ENCODE assay signal across 8 cellular contexts in the genomic region with DNA sequence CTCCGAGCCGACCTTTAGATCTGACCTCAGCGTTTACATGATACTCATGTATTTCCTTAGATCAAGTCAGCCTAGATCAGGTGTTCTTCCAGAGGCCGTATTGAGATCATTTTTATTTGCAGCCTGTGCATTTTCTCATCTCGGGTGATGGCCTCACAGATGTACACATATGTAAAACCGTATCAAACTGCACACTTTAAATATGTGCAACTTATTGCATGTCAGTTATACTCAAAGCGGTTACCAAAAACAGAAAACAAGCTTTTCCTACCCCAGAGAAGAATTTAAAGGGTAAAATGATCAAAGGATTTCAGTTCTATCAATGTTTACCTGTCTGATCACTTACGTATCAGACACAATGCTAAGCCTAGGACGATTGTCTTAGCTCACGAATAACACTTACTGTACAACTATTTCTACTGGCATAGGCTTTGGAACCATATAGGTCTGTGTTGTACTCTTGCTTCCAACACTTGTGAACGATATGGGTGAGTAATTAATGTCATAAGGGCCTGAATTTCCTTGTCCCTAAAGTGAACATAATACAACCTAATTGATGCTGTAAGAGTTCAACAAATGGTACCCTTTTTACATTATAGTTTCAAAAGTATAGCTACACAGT. TPM values are rescaled to one million over a fixed set of nuclear protein-coding genes. Genes with fewer than 3 reads are reported as not detected.
A peak's percentile ranks its signal among the peaks of the same experiment; 100 is the strongest.
DNase-seq lines count a peak whose midpoint lies in the region; ATAC-seq and TF ChIP-seq lines count a peak whose summit lies in the region.

No MANE protein-coding gene starts in this region.

- peak; percentile 1 for ATAC-seq in HG02981 (IDR thresholded peaks at IDR 0.05; ENCODE audit: unreplicated experiment)
- peak; percentile 69 for ATAC-seq in activated naive CD8-positive, alpha-beta T cell treated with anti-CD3 and anti-CD28 coated beads, Interleukin-2, amount 50 U/mL, for 24 hours
- ATAC-seq in HG03342 (IDR thresholded peaks at IDR 0.05; ENCODE audit: unreplicated experiment): no peak

- H3K27ac ChIP-seq in liver (ENCODE audit: low read depth in 1 of 2, low read length in 2 of 2): peak overlapping the region; percentile 46 to 64

- POLR2A ChIA-PET in Caco-2 (lab: Charles Lee): interaction anchor here (0.6 to 1.2 kb wide), 5 partner anchors 10 to 948 kb away, joined by 3 to 19 read pairs (median 4); a partner anchor contains a TSS

- H3K4me3 Mint-ChIP-seq in Caco-2 (ENCODE audit: unreplicated experiment): peak overlapping the region; percentile 81
- H3K4me3 Mint-ChIP-seq in activated naive CD8-positive, alpha-beta T cell treated with anti-CD3 and anti-CD28 coated beads, Interleukin-2, amount 50 U/mL, for 24 hours: peak overlapping the region; percentile 96
- peak overlapping the region; percentile 97 for H3K4me3 Mint-ChIP-seq in type B pancreatic cell

- intact Hi-C loops in Caco-2 (cut with micrococcal nuclease; ENCODE audit: unreplicated experiment): no loop called here

- 10% methylated on average over 11 of the region's 11 CpGs for WGBS in liver

- H3K36me3 ChIP-seq in Caco-2 (ENCODE audit: control insufficient read depth, insufficient read depth, low read length) (no peaks in the 10 kb centered on the region; the same call in 1 of the 2 replicates), liver (ENCODE audit: control insufficient read depth in 4 of 4, insufficient read depth in 3 of 4, low read depth in 1 of 4, low read length in 3 of 4) (peaks cover 0 to 15% (median 13%) of the 10 kb centered on the region in 4 donors)

- no peaks in the 10 kb centered on the region for H3K9me3 ChIP-seq in Caco-2
- no peaks in the 10 kb centered on the region for H3K9me3 ChIP-seq in liver (ENCODE audit: control insufficient read depth in 4 of 4, low read length in 3 of 4)

- H3K27me3 ChIP-seq in Caco-2 (replicated peaks; ENCODE audit: control insufficient read depth, insufficient read depth, low read length) (no peaks in the 10 kb centered on the region), liver (ENCODE audit: control insufficient read depth in 4 of 4, insufficient read depth in 4 of 4, low read length in 3 of 4) (no peaks in the 10 kb centered on the region)

- peaks cover 46% of the 10 kb centered on the region for H3K36me3 Mint-ChIP-seq in Caco-2 (ENCODE audit: insufficient read depth, unreplicated experiment)
- H3K36me3 Mint-ChIP-seq in activated naive CD8-positive, alpha-beta T cell treated with anti-CD3 and anti-CD28 coated beads, Interleukin-2, amount 50 U/mL, for 24 hours (ENCODE audit: low read depth): peaks cover 41% of the 10 kb centered on the region
- H3K36me3 Mint-ChIP-seq in type B pancreatic cell: peaks cover 30% of the 10 kb centered on the region

- no peak for TF ChIP-seq RAD21 in liver (IDR thresholded peaks at IDR 0.05)

- H3K4me1 Mint-ChIP-seq in Caco-2 (ENCODE audit: low read depth, unreplicated experiment) (peaks cover 20% of the 10 kb centered on the region), type B pancreatic cell (ENCODE audit: unreplicated experiment) (peaks cover 25% of the 10 kb centered on the region)
- H3K4me1 Mint-ChIP-seq in activated naive CD8-positive, alpha-beta T cell treated with anti-CD3 and anti-CD28 coated beads, Interleukin-2, amount 50 U/mL, for 24 hours: peaks cover 53% of the 10 kb centered on the region

- CTCF ChIA-PET in Caco-2 (lab: Charles Lee): interaction anchor here (0.6 to 1.2 kb wide), 5 partner anchors 14 to 860 kb away, joined by 3 to 7 read pairs (median 4); no protein-coding TSS in a partner anchor

- peak overlapping the region; percentile 31 for H3K27ac Mint-ChIP-seq in Caco-2 (ENCODE audit: unreplicated experiment)
- H3K27ac Mint-ChIP-seq in activated naive CD8-positive, alpha-beta T cell treated with anti-CD3 and anti-CD28 coated beads, Interleukin-2, amount 50 U/mL, for 24 hours: peak overlapping the region; percentile 96
- peak overlapping the region; percentile 97 for H3K27ac Mint-ChIP-seq in type B pancreatic cell

- TF ChIP-seq CTCF in Caco-2 (IDR thresholded peaks at IDR 0.05; ENCODE audit: insufficient read depth in 1 of 2, low read depth in 1 of 2, low read length in 1 of 2, severe bottlenecking in 1 of 2, unreplicated experiment in 1 of 2): no peak
- no peak for TF ChIP-seq CTCF in liver (IDR thresholded peaks at IDR 0.05; ENCODE audit: low read depth, low read length, missing input control)
- no peak for TF ChIP-seq CTCF in type B pancreatic cell (conservative IDR thresholded peaks at IDR 0.05)

- no peaks in the 10 kb centered on the region for H3K27me3 Mint-ChIP-seq in Caco-2 (ENCODE audit: insufficient read depth, unreplicated experiment)
- H3K27me3 Mint-ChIP-seq in activated naive CD8-positive, alpha-beta T cell treated with anti-CD3 and anti-CD28 coated beads, Interleukin-2, amount 50 U/mL, for 24 hours: no peaks in the 10 kb centered on the region
- no peaks in the 10 kb centered on the region for H3K27me3 Mint-ChIP-seq in type B pancreatic cell

- BruUV-seq in Caco-2 (replicated peaks; lab: Mats Ljungman, UMichigan): TSS peak; percentile 77

- H3K4me1 ChIP-seq in Caco-2: peaks cover 9% of the 10 kb centered on the region; the same call in 1 of the 2 replicates
- peaks cover 4 to 18% (median 15%) of the 10 kb centered on the region in 4 donors for H3K4me1 ChIP-seq in liver (ENCODE audit: control insufficient read depth in 4 of 4, insufficient read depth in 4 of 4, low read length in 3 of 4)

- DNase-seq in Caco-2: no peak
- DNase-seq in activated naive CD8-positive, alpha-beta T cell treated with anti-CD3 and anti-CD28 coated beads, Interleukin-2, amount 50 U/mL, for 24 hours: no peak
- DNase-seq in type B pancreatic cell (ENCODE audit: extremely low spot score, unreplicated experiment): no peak
- DNase-seq in NCI-H128 (lab: John Stamatoyannopoulos, UW; ENCODE audit: unreplicated experiment): no peak
- no peak for DNase-seq in activated CD4-positive, alpha-beta T cell treated with anti-CD3 and anti-CD28 coated beads, Interleukin-2, amount 50 U/mL, for 4 hours

- H3K9ac ChIP-seq in liver (ENCODE audit: low read depth in 1 of 2, low read length in 2 of 2): peak overlapping the region; percentile 74 to 80

- H3K9me3 Mint-ChIP-seq in Caco-2 (ENCODE audit: unreplicated experiment): no peaks in the 10 kb centered on the region
- H3K9me3 Mint-ChIP-seq in activated naive CD8-positive, alpha-beta T cell treated with anti-CD3 and anti-CD28 coated beads, Interleukin-2, amount 50 U/mL, for 24 hours: no peaks in the 10 kb centered on the region
- H3K9me3 Mint-ChIP-seq in type B pancreatic cell: peaks cover 2% of the 10 kb centered on the region

- H3K4me3 ChIP-seq in Caco-2 (ENCODE audit: low read depth, low read length) (peak overlapping the region; percentile 81), liver (ENCODE audit: low read depth in 1 of 3, low read length in 3 of 3) (peak overlapping the region; percentile 66 to 97 (median 94))

TF ChIP-seq in liver, 16 proteins besides CTCF, POLR2A, EP300 and RAD21 (continues in another document):
- TF ChIP-seq YY1 (IDR thresholded peaks at IDR 0.05) (no peak), SP1 (IDR thresholded peaks at IDR 0.05) (no peak), GABPA (IDR thresholded peaks at IDR 0.05 in 1 of 2, conservative IDR thresholded peaks at IDR 0.05 in 1 of 2) (no peak)
- TF ChIP-seq, protein P1, sequence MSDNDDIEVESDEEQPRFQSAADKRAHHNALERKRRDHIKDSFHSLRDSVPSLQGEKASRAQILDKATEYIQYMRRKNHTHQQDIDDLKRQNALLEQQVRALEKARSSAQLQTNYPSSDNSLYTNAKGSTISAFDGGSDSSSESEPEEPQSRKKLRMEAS (IDR thresholded peaks at IDR 0.05): no peak
- TF ChIP-seq, protein P2, sequence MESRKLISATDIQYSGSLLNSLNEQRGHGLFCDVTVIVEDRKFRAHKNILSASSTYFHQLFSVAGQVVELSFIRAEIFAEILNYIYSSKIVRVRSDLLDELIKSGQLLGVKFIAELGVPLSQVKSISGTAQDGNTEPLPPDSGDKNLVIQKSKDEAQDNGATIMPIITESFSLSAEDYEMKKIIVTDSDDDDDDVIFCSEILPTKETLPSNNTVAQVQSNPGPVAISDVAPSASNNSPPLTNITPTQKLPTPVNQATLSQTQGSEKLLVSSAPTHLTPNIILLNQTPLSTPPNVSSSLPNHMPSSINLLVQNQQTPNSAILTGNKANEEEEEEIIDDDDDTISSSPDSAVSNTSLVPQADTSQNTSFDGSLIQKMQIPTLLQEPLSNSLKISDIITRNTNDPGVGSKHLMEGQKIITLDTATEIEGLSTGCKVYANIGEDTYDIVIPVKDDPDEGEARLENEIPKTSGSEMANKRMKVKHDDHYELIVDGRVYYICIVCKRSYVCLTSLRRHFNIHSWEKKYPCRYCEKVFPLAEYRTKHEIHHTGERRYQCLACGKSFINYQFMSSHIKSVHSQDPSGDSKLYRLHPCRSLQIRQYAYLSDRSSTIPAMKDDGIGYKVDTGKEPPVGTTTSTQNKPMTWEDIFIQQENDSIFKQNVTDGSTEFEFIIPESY (IDR thresholded peaks at IDR 0.05): no peak

RNA-seq across cellular contexts. Expression of a gene that starts 0.6 kb away (rescaled TPM):
- total RNA-seq in Caco-2 (2022): 32.3 and 38.2 TPM in 2 replicates
- total RNA-seq in liver: 1 to 10 TPM; 2.6 to 3.0 TPM
- polyA plus RNA-seq in liver: 10 to 100 TPM; 10.1 to 18.1 TPM
- 15.3 and 26.3 TPM in 2 replicates for total RNA-seq in type B pancreatic cell (ENCODE audit: low replicate concordance)

RNA-seq across cellular contexts. Expression of a gene that starts 38.6 kb away (rescaled TPM):
- 51.5 and 60.3 TPM in 2 replicates for total RNA-seq in Caco-2 (2022)
- total RNA-seq in liver: 10 to 100 TPM; 58.6 to 63.1 TPM
- polyA plus RNA-seq in liver: 100 to 1,000 TPM; 140 to 154 TPM
- 37.4 and 43.1 TPM in 2 replicates for total RNA-seq in type B pancreatic cell (ENCODE audit: low replicate concordance)

RNA-seq across cellular contexts. Expression of a gene that starts 57.8 kb away (rescaled TPM):
- total RNA-seq in Caco-2 (2022): not detected in 2 replicates
- total RNA-seq in liver: 1 to 10 TPM; 5.6 to 8.6 TPM
- polyA plus RNA-seq in liver: 1 to 10 TPM; 1.1 to 1.3 TPM
- 0.21 and 0.34 TPM in 2 replicates for total RNA-seq in type B pancreatic cell (ENCODE audit: low replicate concordance)

Comparison
In these comparisons a context has a peak if more than half of its experiments do, and no peak if none do; other contexts are left out.
1. H3K27ac Mint-ChIP-seq: peak in every context shown above with its lines; median percentile 97 in type B pancreatic cell; 96 in activated naive CD8-positive, alpha-beta T cell treated with anti-CD3 and anti-CD28 coated beads, Interleukin-2, amount 50 U/mL, for 24 hours; 31 in Caco-2.